In the genomic region with DNA sequence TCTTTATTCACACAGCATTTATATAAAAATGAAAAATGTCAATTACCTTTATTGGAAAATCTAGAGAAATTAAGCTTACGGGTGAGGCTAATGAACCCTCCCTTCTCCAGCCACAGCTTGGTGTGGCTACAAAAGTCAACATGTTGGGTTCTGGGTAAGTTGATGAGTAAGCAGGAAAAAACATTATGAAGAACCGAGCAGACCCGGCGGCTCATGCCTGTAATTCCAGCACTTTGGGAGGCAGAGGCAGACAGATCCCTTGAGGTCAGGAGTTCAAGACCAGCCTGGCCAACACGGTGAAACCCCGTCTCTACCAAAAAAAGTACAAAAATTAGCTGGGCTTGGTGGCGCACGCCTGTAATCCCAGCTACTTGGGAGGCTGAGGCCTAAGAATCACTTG, we compare ENCODE assay signal across 1 cellular context.
TF ChIP-seq lines count a peak whose summit lies in the region.

No MANE protein-coding gene starts in this region.

TF ChIP-seq in GM23338, 12 proteins besides CTCF, POLR2A, EP300 and RAD21 (continued from another document):
- TF ChIP-seq, protein P1, sequence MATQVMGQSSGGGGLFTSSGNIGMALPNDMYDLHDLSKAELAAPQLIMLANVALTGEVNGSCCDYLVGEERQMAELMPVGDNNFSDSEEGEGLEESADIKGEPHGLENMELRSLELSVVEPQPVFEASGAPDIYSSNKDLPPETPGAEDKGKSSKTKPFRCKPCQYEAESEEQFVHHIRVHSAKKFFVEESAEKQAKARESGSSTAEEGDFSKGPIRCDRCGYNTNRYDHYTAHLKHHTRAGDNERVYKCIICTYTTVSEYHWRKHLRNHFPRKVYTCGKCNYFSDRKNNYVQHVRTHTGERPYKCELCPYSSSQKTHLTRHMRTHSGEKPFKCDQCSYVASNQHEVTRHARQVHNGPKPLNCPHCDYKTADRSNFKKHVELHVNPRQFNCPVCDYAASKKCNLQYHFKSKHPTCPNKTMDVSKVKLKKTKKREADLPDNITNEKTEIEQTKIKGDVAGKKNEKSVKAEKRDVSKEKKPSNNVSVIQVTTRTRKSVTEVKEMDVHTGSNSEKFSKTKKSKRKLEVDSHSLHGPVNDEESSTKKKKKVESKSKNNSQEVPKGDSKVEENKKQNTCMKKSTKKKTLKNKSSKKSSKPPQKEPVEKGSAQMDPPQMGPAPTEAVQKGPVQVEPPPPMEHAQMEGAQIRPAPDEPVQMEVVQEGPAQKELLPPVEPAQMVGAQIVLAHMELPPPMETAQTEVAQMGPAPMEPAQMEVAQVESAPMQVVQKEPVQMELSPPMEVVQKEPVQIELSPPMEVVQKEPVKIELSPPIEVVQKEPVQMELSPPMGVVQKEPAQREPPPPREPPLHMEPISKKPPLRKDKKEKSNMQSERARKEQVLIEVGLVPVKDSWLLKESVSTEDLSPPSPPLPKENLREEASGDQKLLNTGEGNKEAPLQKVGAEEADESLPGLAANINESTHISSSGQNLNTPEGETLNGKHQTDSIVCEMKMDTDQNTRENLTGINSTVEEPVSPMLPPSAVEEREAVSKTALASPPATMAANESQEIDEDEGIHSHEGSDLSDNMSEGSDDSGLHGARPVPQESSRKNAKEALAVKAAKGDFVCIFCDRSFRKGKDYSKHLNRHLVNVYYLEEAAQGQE (IDR thresholded peaks at IDR 0.05; ENCODE audit: unreplicated experiment): no peak
- no peak for TF ChIP-seq STAT1 (IDR thresholded peaks at IDR 0.05; ENCODE audit: unreplicated experiment)
- TF ChIP-seq EZH2 (IDR thresholded peaks at IDR 0.05; ENCODE audit: low read depth, unreplicated experiment): no peak
- TF ChIP-seq, protein P2, sequence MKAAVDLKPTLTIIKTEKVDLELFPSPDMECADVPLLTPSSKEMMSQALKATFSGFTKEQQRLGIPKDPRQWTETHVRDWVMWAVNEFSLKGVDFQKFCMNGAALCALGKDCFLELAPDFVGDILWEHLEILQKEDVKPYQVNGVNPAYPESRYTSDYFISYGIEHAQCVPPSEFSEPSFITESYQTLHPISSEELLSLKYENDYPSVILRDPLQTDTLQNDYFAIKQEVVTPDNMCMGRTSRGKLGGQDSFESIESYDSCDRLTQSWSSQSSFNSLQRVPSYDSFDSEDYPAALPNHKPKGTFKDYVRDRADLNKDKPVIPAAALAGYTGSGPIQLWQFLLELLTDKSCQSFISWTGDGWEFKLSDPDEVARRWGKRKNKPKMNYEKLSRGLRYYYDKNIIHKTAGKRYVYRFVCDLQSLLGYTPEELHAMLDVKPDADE (IDR thresholded peaks at IDR 0.05): no peak
- TF ChIP-seq, protein P3, sequence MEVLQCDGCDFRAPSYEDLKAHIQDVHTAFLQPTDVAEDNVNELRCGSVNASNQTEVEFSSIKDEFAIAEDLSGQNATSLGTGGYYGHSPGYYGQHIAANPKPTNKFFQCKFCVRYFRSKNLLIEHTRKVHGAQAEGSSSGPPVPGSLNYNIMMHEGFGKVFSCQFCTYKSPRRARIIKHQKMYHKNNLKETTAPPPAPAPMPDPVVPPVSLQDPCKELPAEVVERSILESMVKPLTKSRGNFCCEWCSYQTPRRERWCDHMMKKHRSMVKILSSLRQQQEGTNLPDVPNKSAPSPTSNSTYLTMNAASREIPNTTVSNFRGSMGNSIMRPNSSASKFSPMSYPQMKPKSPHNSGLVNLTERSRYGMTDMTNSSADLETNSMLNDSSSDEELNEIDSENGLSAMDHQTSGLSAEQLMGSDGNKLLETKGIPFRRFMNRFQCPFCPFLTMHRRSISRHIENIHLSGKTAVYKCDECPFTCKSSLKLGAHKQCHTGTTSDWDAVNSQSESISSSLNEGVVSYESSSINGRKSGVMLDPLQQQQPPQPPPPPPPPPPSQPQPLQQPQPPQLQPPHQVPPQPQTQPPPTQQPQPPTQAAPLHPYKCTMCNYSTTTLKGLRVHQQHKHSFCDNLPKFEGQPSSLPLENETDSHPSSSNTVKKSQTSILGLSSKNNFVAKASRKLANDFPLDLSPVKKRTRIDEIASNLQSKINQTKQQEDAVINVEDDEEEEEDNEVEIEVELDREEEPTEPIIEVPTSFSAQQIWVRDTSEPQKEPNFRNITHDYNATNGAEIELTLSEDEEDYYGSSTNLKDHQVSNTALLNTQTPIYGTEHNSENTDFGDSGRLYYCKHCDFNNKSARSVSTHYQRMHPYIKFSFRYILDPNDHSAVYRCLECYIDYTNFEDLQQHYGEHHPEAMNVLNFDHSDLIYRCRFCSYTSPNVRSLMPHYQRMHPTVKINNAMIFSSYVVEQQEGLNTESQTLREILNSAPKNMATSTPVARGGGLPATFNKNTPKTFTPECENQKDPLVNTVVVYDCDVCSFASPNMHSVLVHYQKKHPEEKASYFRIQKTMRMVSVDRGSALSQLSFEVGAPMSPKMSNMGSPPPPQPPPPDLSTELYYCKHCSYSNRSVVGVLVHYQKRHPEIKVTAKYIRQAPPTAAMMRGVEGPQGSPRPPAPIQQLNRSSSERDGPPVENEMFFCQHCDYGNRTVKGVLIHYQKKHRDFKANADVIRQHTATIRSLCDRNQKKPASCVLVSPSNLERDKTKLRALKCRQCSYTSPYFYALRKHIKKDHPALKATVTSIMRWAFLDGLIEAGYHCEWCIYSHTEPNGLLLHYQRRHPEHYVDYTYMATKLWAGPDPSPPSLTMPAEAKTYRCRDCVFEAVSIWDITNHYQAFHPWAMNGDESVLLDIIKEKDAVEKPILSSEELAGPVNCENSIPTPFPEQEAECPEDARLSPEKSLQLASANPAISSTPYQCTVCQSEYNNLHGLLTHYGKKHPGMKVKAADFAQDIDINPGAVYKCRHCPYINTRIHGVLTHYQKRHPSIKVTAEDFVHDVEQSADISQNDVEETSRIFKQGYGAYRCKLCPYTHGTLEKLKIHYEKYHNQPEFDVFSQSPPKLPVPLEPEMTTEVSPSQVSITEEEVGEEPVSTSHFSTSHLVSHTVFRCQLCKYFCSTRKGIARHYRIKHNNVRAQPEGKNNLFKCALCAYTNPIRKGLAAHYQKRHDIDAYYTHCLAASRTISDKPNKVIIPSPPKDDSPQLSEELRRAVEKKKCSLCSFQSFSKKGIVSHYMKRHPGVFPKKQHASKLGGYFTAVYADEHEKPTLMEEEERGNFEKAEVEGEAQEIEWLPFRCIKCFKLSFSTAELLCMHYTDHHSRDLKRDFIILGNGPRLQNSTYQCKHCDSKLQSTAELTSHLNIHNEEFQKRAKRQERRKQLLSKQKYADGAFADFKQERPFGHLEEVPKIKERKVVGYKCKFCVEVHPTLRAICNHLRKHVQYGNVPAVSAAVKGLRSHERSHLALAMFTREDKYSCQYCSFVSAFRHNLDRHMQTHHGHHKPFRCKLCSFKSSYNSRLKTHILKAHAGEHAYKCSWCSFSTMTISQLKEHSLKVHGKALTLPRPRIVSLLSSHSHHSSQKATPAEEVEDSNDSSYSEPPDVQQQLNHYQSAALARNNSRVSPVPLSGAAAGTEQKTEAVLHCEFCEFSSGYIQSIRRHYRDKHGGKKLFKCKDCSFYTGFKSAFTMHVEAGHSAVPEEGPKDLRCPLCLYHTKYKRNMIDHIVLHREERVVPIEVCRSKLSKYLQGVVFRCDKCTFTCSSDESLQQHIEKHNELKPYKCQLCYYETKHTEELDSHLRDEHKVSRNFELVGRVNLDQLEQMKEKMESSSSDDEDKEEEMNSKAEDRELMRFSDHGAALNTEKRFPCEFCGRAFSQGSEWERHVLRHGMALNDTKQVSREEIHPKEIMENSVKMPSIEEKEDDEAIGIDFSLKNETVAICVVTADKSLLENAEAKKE (CRISPR knock-in tag; IDR thresholded peaks at IDR 0.05): no peak
- no peak for TF ChIP-seq EZH2phosphoT487 (IDR thresholded peaks at IDR 0.05; ENCODE audit: unreplicated experiment)
- TF ChIP-seq CREB1 (CRISPR knock-in tag; IDR thresholded peaks at IDR 0.05; ENCODE audit: low read depth): no peak
- TF ChIP-seq NANOG (IDR thresholded peaks at IDR 0.05; ENCODE audit: borderline replicate concordance): no peak
